8 cellular contexts compared by ENCODE assay signal in the genomic region with DNA sequence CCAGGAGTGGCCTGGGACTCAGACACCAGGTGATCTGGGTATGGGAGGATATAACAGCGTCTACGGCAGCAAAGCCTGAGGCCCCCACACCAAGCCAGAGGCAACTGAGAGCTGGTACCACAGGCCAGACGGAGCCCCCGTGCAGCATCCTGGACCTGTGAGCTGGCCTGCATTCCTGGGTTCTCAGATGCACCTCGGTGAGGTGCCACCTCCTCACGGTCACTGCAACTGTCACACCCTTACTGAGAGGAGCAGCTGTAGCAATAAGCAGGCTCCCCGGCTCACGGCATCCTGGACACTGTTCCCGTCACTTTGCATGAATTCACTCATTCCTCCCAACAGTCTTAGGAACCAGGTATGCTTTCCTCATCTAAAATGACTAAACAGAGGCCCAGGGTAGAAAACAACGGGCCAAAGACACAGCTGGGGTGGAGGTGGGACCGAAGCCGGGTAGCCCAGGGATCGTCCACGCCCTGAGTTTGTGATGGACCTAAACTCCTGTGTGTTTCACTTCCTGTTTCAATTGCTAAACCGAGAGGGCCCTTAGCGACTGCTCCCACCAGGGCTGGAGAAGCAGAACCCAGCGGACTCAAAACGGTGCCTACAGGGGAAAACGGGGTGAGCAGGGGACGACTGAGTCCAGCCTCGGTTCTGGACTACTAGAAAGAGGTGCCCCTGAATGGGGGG.
A peak's percentile ranks its signal among the peaks of the same experiment; 100 is the strongest.
DNase-seq lines count a peak whose midpoint lies in the region; ATAC-seq and TF ChIP-seq lines count a peak whose summit lies in the region.

No MANE protein-coding gene starts in this region.

- no peaks in the 10 kb centered on the region for H3K9me3 ChIP-seq in gastrocnemius medialis

- H3K36me3 ChIP-seq in gastrocnemius medialis = no peaks in the 10 kb centered on the region

- ATAC-seq in GM18519 (IDR thresholded peaks at IDR 0.05; ENCODE audit: low FRiP score, unreplicated experiment) = peak; percentile 26
- peak; percentile 21 for ATAC-seq in esophagus mucosa
- ATAC-seq in gastrocnemius medialis = no peak
- no peak for ATAC-seq in GM19455 (IDR thresholded peaks at IDR 0.05; ENCODE audit: unreplicated experiment)
- ATAC-seq in GM21717 (IDR thresholded peaks at IDR 0.05; ENCODE audit: unreplicated experiment) = no peak

- intact Hi-C loops in gastrocnemius medialis (cut with DNase I; ENCODE audit: low total_unique reads) = loop anchor here (1.0 to 5.0 kb wide), 6 partner anchors 13 to 643 kb away; partner anchors contain the start of gene OAT

- peak; percentile 81 for DNase-seq in NAMALWA (ENCODE audit: low spot score)
- peak in 1 of 2 donors; percentile 38 for DNase-seq in gastrocnemius medialis
- DNase-seq in T-helper 9 cell = no peak
- DNase-seq in central memory CD4-positive, alpha-beta T cell = no peak

- no peaks in the 10 kb centered on the region for H3K27me3 ChIP-seq in gastrocnemius medialis

- no peak for TF ChIP-seq POLR2A in gastrocnemius medialis (IDR thresholded peaks at IDR 0.05)

- H3K4me3 ChIP-seq in gastrocnemius medialis = peak overlapping the region in 3 of 4 donors; percentile 10 to 30 (median 22)

- peaks cover 97 to 99% of the 10 kb centered on the region in 2 donors for H3K4me1 ChIP-seq in gastrocnemius medialis

- in situ Hi-C loops in gastrocnemius medialis (cut with MboI; ENCODE audit: low sequenced_read_pairs in 4 of 4) = loop anchor here in 2 of 4 donors (10.0 to 25.0 kb wide), 2 partner anchors 147 to 276 kb away; no protein-coding TSS in a partner anchor

- peak overlapping the region; percentile 91 to 93 (median 91) for H3K27ac ChIP-seq in gastrocnemius medialis

- no peak for TF ChIP-seq CTCF in gastrocnemius medialis (IDR thresholded peaks at IDR 0.05 in 4 of 5, conservative IDR thresholded peaks at IDR 0.05 in 1 of 5)

Comparison
In these comparisons a context has a peak if more than half of its experiments do, and no peak if none do; other contexts are left out.
1. ATAC-seq: peak in GM18519 (single experiment) and esophagus mucosa (single experiment); none in gastrocnemius medialis (0 of 2), GM19455 (single experiment) and GM21717 (single experiment).